ENCODE assay signal across 1 cellular context in the genomic region with DNA sequence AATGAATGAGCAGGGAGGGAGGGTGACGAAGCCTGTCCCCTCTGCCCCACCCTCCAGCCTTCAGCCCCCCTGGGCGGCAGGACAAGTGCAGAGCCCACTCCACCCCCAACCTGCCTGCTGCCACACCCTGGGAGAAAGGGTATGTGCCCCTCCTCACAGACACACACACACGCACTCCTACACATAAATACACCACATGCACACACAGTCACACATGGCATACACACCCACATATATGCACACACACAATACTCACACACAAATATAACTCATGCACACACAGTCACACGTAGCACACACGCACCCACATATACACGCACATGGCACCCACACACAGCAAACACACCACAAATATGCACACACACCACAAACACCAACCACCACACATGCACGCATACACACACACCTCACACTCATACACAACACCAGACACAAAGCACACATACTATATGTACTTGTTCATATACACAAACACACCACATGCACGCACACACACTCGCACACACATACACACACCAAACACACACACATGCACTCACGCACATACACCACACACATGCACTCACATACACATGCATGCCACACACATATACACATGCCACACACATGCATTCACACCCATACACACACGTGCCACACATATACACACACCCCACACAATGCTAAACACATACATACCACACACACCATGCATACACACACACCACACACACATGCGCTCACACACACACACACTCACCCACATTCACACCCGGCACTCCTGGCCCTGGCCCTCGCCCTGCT.
TF ChIP-seq lines count a peak whose summit lies in the region.

No MANE protein-coding gene starts in this region.

TF ChIP-seq in HepG2, 621 proteins besides CTCF, POLR2A, EP300 and RAD21 (continues in another document):
- TF ChIP-seq NFE2 (CRISPR knock-in tag; IDR thresholded peaks at IDR 0.05) (no peak), ZNF564 (CRISPR knock-in tag; IDR thresholded peaks at IDR 0.05) (no peak), MNT (IDR thresholded peaks at IDR 0.05) (peak; percentile 76), KDM4B (CRISPR knock-in tag; IDR thresholded peaks at IDR 0.05) (no peak), CREB1 (IDR thresholded peaks at IDR 0.05) (0 out of 2 replicates have a peak, but pooled peaks have one; percentile 2), CREB1 (CRISPR knock-in tag; IDR thresholded peaks at IDR 0.05) (no peak), ZNF282 (IDR thresholded peaks at IDR 0.05; ENCODE audit: partially characterized antibody) (peak; percentile 27), PHF8 (CRISPR knock-in tag; IDR thresholded peaks at IDR 0.05) (no peak), ZNF318 (CRISPR knock-in tag; IDR thresholded peaks at IDR 0.05) (no peak), NBN (conservative IDR thresholded peaks at IDR 0.05) (peak; percentile 71; the same call in 1 of the 2 replicates), ZBTB40 (IDR thresholded peaks at IDR 0.05) (0 out of 2 replicates have a peak, but pooled peaks have one; percentile 1), ZBTB40 (CRISPR knock-in tag; IDR thresholded peaks at IDR 0.05) (no peak), JUNB (CRISPR knock-in tag; IDR thresholded peaks at IDR 0.05; ENCODE audit: borderline replicate concordance) (0 out of 2 replicates have a peak, but pooled peaks have one; percentile 37), LCORL (IDR thresholded peaks at IDR 0.05) (peak; percentile 29; the same call in 1 of the 2 replicates), LCORL (CRISPR knock-in tag; IDR thresholded peaks at IDR 0.05) (no peak)
- TF ChIP-seq, protein P1, sequence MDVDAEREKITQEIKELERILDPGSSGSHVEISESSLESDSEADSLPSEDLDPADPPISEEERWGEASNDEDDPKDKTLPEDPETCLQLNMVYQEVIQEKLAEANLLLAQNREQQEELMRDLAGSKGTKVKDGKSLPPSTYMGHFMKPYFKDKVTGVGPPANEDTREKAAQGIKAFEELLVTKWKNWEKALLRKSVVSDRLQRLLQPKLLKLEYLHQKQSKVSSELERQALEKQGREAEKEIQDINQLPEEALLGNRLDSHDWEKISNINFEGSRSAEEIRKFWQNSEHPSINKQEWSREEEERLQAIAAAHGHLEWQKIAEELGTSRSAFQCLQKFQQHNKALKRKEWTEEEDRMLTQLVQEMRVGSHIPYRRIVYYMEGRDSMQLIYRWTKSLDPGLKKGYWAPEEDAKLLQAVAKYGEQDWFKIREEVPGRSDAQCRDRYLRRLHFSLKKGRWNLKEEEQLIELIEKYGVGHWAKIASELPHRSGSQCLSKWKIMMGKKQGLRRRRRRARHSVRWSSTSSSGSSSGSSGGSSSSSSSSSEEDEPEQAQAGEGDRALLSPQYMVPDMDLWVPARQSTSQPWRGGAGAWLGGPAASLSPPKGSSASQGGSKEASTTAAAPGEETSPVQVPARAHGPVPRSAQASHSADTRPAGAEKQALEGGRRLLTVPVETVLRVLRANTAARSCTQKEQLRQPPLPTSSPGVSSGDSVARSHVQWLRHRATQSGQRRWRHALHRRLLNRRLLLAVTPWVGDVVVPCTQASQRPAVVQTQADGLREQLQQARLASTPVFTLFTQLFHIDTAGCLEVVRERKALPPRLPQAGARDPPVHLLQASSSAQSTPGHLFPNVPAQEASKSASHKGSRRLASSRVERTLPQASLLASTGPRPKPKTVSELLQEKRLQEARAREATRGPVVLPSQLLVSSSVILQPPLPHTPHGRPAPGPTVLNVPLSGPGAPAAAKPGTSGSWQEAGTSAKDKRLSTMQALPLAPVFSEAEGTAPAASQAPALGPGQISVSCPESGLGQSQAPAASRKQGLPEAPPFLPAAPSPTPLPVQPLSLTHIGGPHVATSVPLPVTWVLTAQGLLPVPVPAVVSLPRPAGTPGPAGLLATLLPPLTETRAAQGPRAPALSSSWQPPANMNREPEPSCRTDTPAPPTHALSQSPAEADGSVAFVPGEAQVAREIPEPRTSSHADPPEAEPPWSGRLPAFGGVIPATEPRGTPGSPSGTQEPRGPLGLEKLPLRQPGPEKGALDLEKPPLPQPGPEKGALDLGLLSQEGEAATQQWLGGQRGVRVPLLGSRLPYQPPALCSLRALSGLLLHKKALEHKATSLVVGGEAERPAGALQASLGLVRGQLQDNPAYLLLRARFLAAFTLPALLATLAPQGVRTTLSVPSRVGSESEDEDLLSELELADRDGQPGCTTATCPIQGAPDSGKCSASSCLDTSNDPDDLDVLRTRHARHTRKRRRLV (CRISPR knock-in tag; IDR thresholded peaks at IDR 0.05), result no peak
